In the genomic region with DNA sequence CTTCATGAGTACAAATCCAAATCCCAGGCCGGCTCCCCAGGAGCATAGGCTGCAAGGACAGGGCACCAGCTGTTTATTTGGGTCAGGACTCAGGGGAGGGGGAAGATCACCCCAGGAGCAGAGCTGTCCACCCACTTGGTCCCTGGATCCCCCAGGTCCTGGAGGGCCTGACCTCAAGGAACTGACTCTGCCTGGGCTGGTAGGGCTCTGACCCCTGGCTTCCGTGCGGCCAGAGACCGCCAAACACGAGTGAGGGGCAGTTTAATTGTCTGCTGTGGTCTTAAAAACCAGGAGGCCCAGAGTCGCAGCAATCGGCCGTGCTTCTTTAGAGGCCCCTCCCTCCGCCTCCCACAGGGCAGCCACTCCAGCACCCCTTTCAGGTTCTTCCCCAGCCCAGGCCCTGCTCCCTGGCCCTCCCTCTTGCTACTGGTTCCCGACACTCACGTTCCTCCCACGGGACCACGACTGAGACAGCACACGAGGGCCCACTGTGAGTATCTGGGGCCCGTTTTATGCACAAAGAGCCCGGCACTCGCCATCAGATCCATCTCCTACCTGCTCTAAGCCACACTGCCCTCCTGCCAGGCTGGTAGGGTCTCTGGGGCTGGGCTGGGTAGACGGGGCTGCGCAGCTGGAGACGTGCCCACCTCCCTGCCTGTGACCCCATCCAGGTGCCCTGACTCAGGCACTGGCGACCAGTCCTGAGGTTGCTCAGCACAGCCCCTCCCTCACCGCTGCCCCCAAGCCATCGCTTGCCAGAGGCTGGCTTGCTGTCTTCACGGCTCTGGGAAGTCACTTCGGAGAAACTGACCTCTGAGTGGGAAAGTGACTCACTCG, we compare ENCODE assay signal across 19 cellular contexts. TPM values are rescaled to one million over a fixed set of nuclear protein-coding genes. Genes with fewer than 3 reads are reported as not detected.
DNase-seq lines count a peak whose midpoint lies in the region; ATAC-seq, FAIRE-seq and TF ChIP-seq lines count a peak whose summit lies in the region.
"Had no signal": no experiment of that assay in that cellular context is flagged by ENCODE, and none has a peak within 500 bp of the region (broad histone marks: within the 10 kb centered on the region; RNA-seq: fewer than 3 reads in every experiment).

No MANE protein-coding gene starts in this region.

- no peak overlapping the region for H3K9ac ChIP-seq in H1 (replicated peaks in 1 of 4; ENCODE audit: extremely low read depth in 1 of 4, low read depth in 3 of 4, low read length in 3 of 4)
- H3K9ac ChIP-seq: GM23248 had no signal

- CTCF ChIA-PET in H1 (lab: Charles Lee; ENCODE audit: partially characterized antibody): interaction anchor here (0.7 kb wide), 1 partner anchor 53 kb away, joined by 3 read pairs; no protein-coding TSS in a partner anchor

- H3K14ac ChIP-seq in H1 (ENCODE audit: insufficient read length): no peak overlapping the region

- H2AFZ ChIP-seq in H1 (ENCODE audit: low read length) (peak overlapping the region; percentile 72; the same call in 1 of the 2 replicates), osteoblast (ENCODE audit: low read length) (no peak overlapping the region)
- H2AFZ ChIP-seq: GM23248 had no signal

- POLR2A ChIA-PET in H1 (lab: Charles Lee; ENCODE audit: partially characterized antibody): interaction anchor here (0.8 kb wide), 1 partner anchor 11 kb away, joined by 3 read pairs; no protein-coding TSS in a partner anchor

- peak overlapping the region; percentile 24 for H2BK5ac ChIP-seq in H1 (ENCODE audit: low read depth, low read length)

- H3K79me2 ChIP-seq in H1 (ENCODE audit: control insufficient read depth in 1 of 2, insufficient read depth in 2 of 2, low read length in 2 of 2) (no peaks in the 10 kb centered on the region), osteoblast (ENCODE audit: insufficient read depth, low read length) (no peaks in the 10 kb centered on the region)

- H3K4me1 ChIP-seq in left ventricle myocardium inferior (no peaks in the 10 kb centered on the region), heart right ventricle (peaks cover 0 to 6% (median under 1%) of the 10 kb centered on the region in 9 donors), H1 (replicated peaks in 1 of 4; ENCODE audit: control insufficient read depth in 3 of 4, insufficient read depth in 4 of 4, low read length in 3 of 4) (peaks cover 0 to 24% (median 12%) of the 10 kb centered on the region in 4 experiments; a peak in 6 of 7 replicates), osteoblast (ENCODE audit: insufficient read depth, low read length) (no peaks in the 10 kb centered on the region)

- intact Hi-C loops in left ventricle myocardium inferior (cut with micrococcal nuclease) (no loop called here), heart right ventricle (cut with DNase I) (no loop called here)

- no peak overlapping the region for H3K4ac ChIP-seq in H1 (replicated peaks; ENCODE audit: insufficient read length, low read depth, low read length)

- peak; percentile 6 for DNase-seq in left ventricle myocardium inferior
- DNase-seq in heart right ventricle: no peak
- DNase-seq in H1 (ENCODE audit: low read depth in 1 of 2, low spot score in 2 of 2): no peak
- DNase-seq in osteoblast (ENCODE audit: insufficient read length, low spot score, missing footprints): peak; percentile 73
- no peak for DNase-seq in hippocampal formation (lab: John Stamatoyannopoulos, UW)
- DNase-seq in effector CD8-positive, alpha-beta T cell (lab: John Stamatoyannopoulos, UW): no peak
- DNase-seq: ACHN; CD4-positive, alpha-beta memory T cell; DND-41; GDM1; GM23248; KG1; NCI-H1092 treated with DMSO at 0.1 percent for 48 hours; NCI-H187 treated with DMSO at 0.1 percent for 48 hours; NCI-H446 treated with DMSO at 0.1 percent for 48 hours; NCI-H774; Right ventricle myocardium superior had no signal

- H3K23ac ChIP-seq in H1 (ENCODE audit: insufficient read length): no peak overlapping the region

- peak overlapping the region; percentile 90; the same call in 1 of the 2 replicates for H2BK12ac ChIP-seq in H1 (ENCODE audit: low read depth, low read length)

- H3K4me2 ChIP-seq in H1 (ENCODE audit: insufficient read depth in 1 of 2, low read depth in 2 of 2, low read length in 2 of 2) (peak overlapping the region; percentile 52 to 61; a peak in 3 of 4 replicates), osteoblast (ENCODE audit: insufficient read depth, low read length) (no peak overlapping the region)

- H2AK5ac ChIP-seq in H1 (ENCODE audit: low read depth, low read length): no peak overlapping the region

- H3K18ac ChIP-seq in H1 (ENCODE audit: extremely low read depth, low read length): peak overlapping the region; percentile 60

- no peaks in the 10 kb centered on the region for H3K79me1 ChIP-seq in H1 (ENCODE audit: low read depth, low read length)

- H4K5ac ChIP-seq in H1 (ENCODE audit: insufficient read length, low read depth, low read length): no peak overlapping the region

- H2BK120ac ChIP-seq in H1 (replicated peaks; ENCODE audit: low read depth, low read length): no peak overlapping the region

- ATAC-seq in heart right ventricle: no peak
- no peak for ATAC-seq in GM18907 (IDR thresholded peaks at IDR 0.05; ENCODE audit: unreplicated experiment)

- H3K9me3 ChIP-seq in left ventricle myocardium inferior (replicated peaks): peaks cover 6% of the 10 kb centered on the region
- peaks cover 0 to 12% (median 0%) of the 10 kb centered on the region in 11 donors for H3K9me3 ChIP-seq in heart right ventricle
- H3K9me3 ChIP-seq in H1 (ENCODE audit: insufficient read depth in 2 of 2, low read depth in 1 of 2, low read length in 1 of 2): no peaks in the 10 kb centered on the region
- no peaks in the 10 kb centered on the region for H3K9me3 ChIP-seq in osteoblast (ENCODE audit: low read depth, low read length)

- H4K20me1 ChIP-seq in H1 (replicated peaks in 1 of 2; ENCODE audit: control insufficient read depth in 1 of 2, insufficient read depth in 2 of 2, low read length in 2 of 2) (no peaks in the 10 kb centered on the region), osteoblast (ENCODE audit: insufficient read depth, low read length) (no peaks in the 10 kb centered on the region)

- no peak overlapping the region for H3K27ac ChIP-seq in left ventricle myocardium inferior (replicated peaks)
- H3K27ac ChIP-seq in heart right ventricle: no peak overlapping the region
- H3K27ac ChIP-seq in H1 (ENCODE audit: low read depth, low read length): no peak overlapping the region
- H3K27ac ChIP-seq in osteoblast (ENCODE audit: low read depth, low read length): no peak overlapping the region
- H3K27ac ChIP-seq: GM23248 had no signal

- H3K36me3 ChIP-seq in left ventricle myocardium inferior (no peaks in the 10 kb centered on the region), heart right ventricle (no peaks in the 10 kb centered on the region), H1 (ENCODE audit: control insufficient read depth in 2 of 4, insufficient read depth in 4 of 4, low read length in 3 of 4) (no peaks in the 10 kb centered on the region), osteoblast (ENCODE audit: insufficient read depth, low read length) (no peaks in the 10 kb centered on the region)

- no peaks in the 10 kb centered on the region for H3K23me2 ChIP-seq in H1 (ENCODE audit: low read depth, low read length)

- peak overlapping the region; percentile 61; the same call in 1 of the 2 replicates for H2BK15ac ChIP-seq in H1 (ENCODE audit: low read length)

- no peak for FAIRE-seq in H1 (lab: Jason Lieb, UNC)
- FAIRE-seq: GM12892 had no signal

- TF ChIP-seq CTCF in left ventricle myocardium inferior (IDR thresholded peaks at IDR 0.05; ENCODE audit: borderline replicate concordance): no peak
- TF ChIP-seq CTCF in heart right ventricle (IDR thresholded peaks at IDR 0.05): no peak
- TF ChIP-seq CTCF in H1 (IDR thresholded peaks at IDR 0.05; ENCODE audit: control extremely low read depth in 1 of 3, insufficient read depth in 1 of 3, low read depth in 1 of 3, low read length in 3 of 3): no peak
- TF ChIP-seq CTCF in osteoblast (IDR thresholded peaks at IDR 0.05; ENCODE audit: extremely low read depth, low read depth, low read length): no peak

- WGBS in heart right ventricle, 2 donors: 62 to 69% methylated on average over 26 of the region's 26 CpGs
- 77% methylated on average over 26 of the region's 26 CpGs; no CpG with 5 or more reads in 1 of the 2 experiments for WGBS in H1 (ENCODE audit: extremely low coverage in 1 of 2, insufficient coverage in 1 of 2, insufficient read length in 1 of 2, insufficient replicate concordance in 2 of 2, low coverage in 1 of 2, low lambda C conversion rate in 2 of 2, missing lambda C conversion rate in 1 of 2), 2 experiments

- H4K8ac ChIP-seq in H1 (ENCODE audit: extremely low read depth, insufficient read depth, low read length): peak overlapping the region; percentile 22

- peak overlapping the region; percentile 88 for H4K91ac ChIP-seq in H1 (replicated peaks; ENCODE audit: insufficient read length, low read length)

- peak overlapping the region; percentile 80 for H2BK20ac ChIP-seq in H1 (ENCODE audit: low read length)

- H3K27me3 ChIP-seq in left ventricle myocardium inferior (ENCODE audit: low read depth): peaks cover 84% of the 10 kb centered on the region
- H3K27me3 ChIP-seq in heart right ventricle: peaks cover 0 to 85% (median 79%) of the 10 kb centered on the region in 7 donors
- peaks cover 0 to 5% (median 0%) of the 10 kb centered on the region in 4 experiments; a peak in 2 of 7 replicates for H3K27me3 ChIP-seq in H1 (replicated peaks in 1 of 4; ENCODE audit: control insufficient read depth in 3 of 4, extremely low read depth in 1 of 4, insufficient read depth in 3 of 4, low read length in 3 of 4)
- H3K27me3 ChIP-seq in osteoblast (ENCODE audit: insufficient read depth, low read length): peaks cover 44% of the 10 kb centered on the region

- no peak for TF ChIP-seq EP300 in H1 (IDR thresholded peaks at IDR 0.05; ENCODE audit: borderline replicate concordance in 1 of 2, low read depth in 2 of 2, low read length in 2 of 2)

- no peak for TF ChIP-seq POLR2A in H1 (IDR thresholded peaks at IDR 0.05; ENCODE audit: control extremely low read depth in 1 of 2, low read depth in 2 of 2, low read length in 2 of 2)

- H3K4me3 ChIP-seq in left ventricle myocardium inferior (no peak overlapping the region), heart right ventricle (no peak overlapping the region), H1 (ENCODE audit: extremely low read depth in 1 of 4, insufficient read depth in 2 of 4, low read depth in 3 of 4, low read length in 4 of 4) (peak overlapping the region in 2 of 4 experiments; percentile 19 to 37; a peak in 2 of 8 replicates), osteoblast (ENCODE audit: insufficient read depth, low read length) (no peak overlapping the region)
- H3K4me3 ChIP-seq: GM23248 had no signal

- H3K56ac ChIP-seq in H1 (replicated peaks; ENCODE audit: insufficient read length, low read depth, low read length): no peak overlapping the region

- no peak for TF ChIP-seq RAD21 in H1 (IDR thresholded peaks at IDR 0.05 in 1 of 2, conservative IDR thresholded peaks at IDR 0.05 in 1 of 2; ENCODE audit: low read depth in 2 of 2, low read length in 2 of 2)

RNA-seq across cellular contexts. Expression of gene CFAP46, which starts 30.0 kb away (rescaled TPM):
- total RNA-seq in left ventricle myocardium inferior: 0.99 TPM
- 1 to 10 TPM in 7 of 10 donors, under 1 TPM in 3; 0.61 to 1.9 (median 1.2) TPM for total RNA-seq in heart right ventricle
- polyA plus RNA-seq in heart right ventricle: under 1 TPM; 0.36 to 0.88 TPM
- 3.1 and 4.8 TPM in 2 replicates for total RNA-seq in H1 (2021; fragmentation: NEBNext Ultra II Directional; extraction: Animal tissue kit (Norgen Biotek cat#: 25700))
- 2.2 and 2.6 TPM in 2 replicates for polyA plus RNA-seq in H1 (2011; rRNA removed)
- 2.7 TPM for polyA plus RNA-seq in H1 (2011; cell fraction: cytosol; rRNA removed)
- 8.9 TPM for polyA plus RNA-seq in H1 (2011; cell fraction: nucleus; rRNA removed)
- polyA plus RNA-seq in H1 (2012, experiment 1 of 2): 2.5 to 4.7 TPM (median 3.4 TPM) in 4 replicates
- 2.7 TPM for polyA plus RNA-seq in H1 (2012, experiment 2 of 2)
- polyA plus RNA-seq in H1 (2013, experiment 1 of 2): 2.8 TPM
- polyA plus RNA-seq in H1 (2013, experiment 2 of 2): 2.5 TPM
- 3.9 TPM in 2 replicates for polyA minus RNA-seq in H1 (2011; rRNA and poly(A)+ RNA removed)
- 0.29 TPM for polyA minus RNA-seq in H1 (2011; cell fraction: cytosol; rRNA and poly(A)+ RNA removed)
- 5.8 TPM for polyA minus RNA-seq in H1 (2011; cell fraction: nucleus; rRNA and poly(A)+ RNA removed)
- under 0.01 and 0.29 TPM in 2 replicates for total RNA-seq in osteoblast
- total RNA-seq: CD4-positive, alpha-beta memory T cell had no signal
- polyA plus RNA-seq: CD4-positive, alpha-beta memory T cell had no signal

Comparison
In these comparisons a context has a peak if more than half of its experiments do, and no peak if none do; other contexts are left out.
1. DNase-seq: peak in left ventricle myocardium inferior (single experiment) and osteoblast (single experiment); none in heart right ventricle (0 of 2), H1 (0 of 2), hippocampal formation (0 of 2) and effector CD8-positive, alpha-beta T cell (single experiment).